ENCODE assay signal across 16 cellular contexts in genomic region chr20:41747226-41747625, GRCh38.
DNase-seq lines count a peak whose midpoint lies in the region; ATAC-seq and TF ChIP-seq lines count a peak whose summit lies in the region.
"Had no signal": no experiment of that assay in that cellular context is flagged by ENCODE, and none has a peak within 500 bp of the region (broad histone marks: within the 10 kb centered on the region; RNA-seq: fewer than 3 reads in every experiment).

No MANE protein-coding gene starts in this region.

- no peak overlapping the region for H4K8ac ChIP-seq in neuronal stem cell (ENCODE audit: low read depth, low read length)

- H2BK12ac ChIP-seq in neuronal stem cell (ENCODE audit: low read length) = no peak overlapping the region

- no peaks in the 10 kb centered on the region for H3K4me1 ChIP-seq in neuronal stem cell (ENCODE audit: control insufficient read depth in 2 of 2, insufficient read depth in 1 of 2, low read depth in 1 of 2, low read length in 2 of 2)
- H3K4me1 ChIP-seq: BLaER1, Caco-2 had no signal

- H3K9me3 ChIP-seq in neuronal stem cell (replicated peaks in 1 of 2; ENCODE audit: control insufficient read depth in 2 of 2, insufficient read depth in 1 of 2, low read depth in 1 of 2, low read length in 2 of 2) = no peaks in the 10 kb centered on the region
- H3K9me3 ChIP-seq: Caco-2 had no signal

- no peak for TF ChIP-seq CTCF in neural crest cell (conservative IDR thresholded peaks at IDR 0.05)

- H3K9me3 Mint-ChIP-seq in neural crest cell = peaks cover 7% of the 10 kb centered on the region
- H3K9me3 Mint-ChIP-seq in stimulated activated effector memory CD8-positive, alpha-beta T cell treated with anti-CD3 and anti-CD28 coated beads, Interleukin-12 subunit alpha, Interleukin-12 subunit beta, amount 100 ng/mL, for 72 hours = no peaks in the 10 kb centered on the region
- H3K9me3 Mint-ChIP-seq: CD8-positive, alpha-beta T cell had no signal

- no peaks in the 10 kb centered on the region for H3K36me3 Mint-ChIP-seq in neural crest cell (ENCODE audit: low read depth)
- no peaks in the 10 kb centered on the region for H3K36me3 Mint-ChIP-seq in stimulated activated effector memory CD8-positive, alpha-beta T cell treated with anti-CD3 and anti-CD28 coated beads, Interleukin-12 subunit alpha, Interleukin-12 subunit beta, amount 100 ng/mL, for 72 hours
- H3K36me3 Mint-ChIP-seq: CD4-positive, CD25-positive, alpha-beta regulatory T cell; CD8-positive, alpha-beta T cell had no signal

- H4K91ac ChIP-seq in neuronal stem cell (ENCODE audit: low read depth, low read length, poor library complexity) = no peak overlapping the region

- no peak overlapping the region for H3K9ac ChIP-seq in neuronal stem cell (ENCODE audit: low read depth, low read length, poor library complexity)
- H3K9ac ChIP-seq: BLaER1, GM23248 had no signal

- no peaks in the 10 kb centered on the region for H3K36me3 ChIP-seq in neuronal stem cell (replicated peaks in 1 of 2; ENCODE audit: control insufficient read depth in 2 of 2, insufficient read depth in 2 of 2, low read length in 2 of 2)
- H3K36me3 ChIP-seq: BLaER1 had no signal

- no peak overlapping the region for H2AK5ac ChIP-seq in neuronal stem cell (ENCODE audit: low read depth, low read length)

- no peak overlapping the region for H3K4me2 ChIP-seq in neuronal stem cell (ENCODE audit: insufficient read depth, low read length, poor library complexity, severe bottlenecking)
- H3K4me2 ChIP-seq: BLaER1 had no signal

- ATAC-seq in stimulated activated effector memory CD8-positive, alpha-beta T cell treated with anti-CD3 and anti-CD28 coated beads, Interleukin-12 subunit alpha, Interleukin-12 subunit beta, amount 100 ng/mL, for 72 hours = peak; percentile 16
- ATAC-seq in HG03159 (IDR thresholded peaks at IDR 0.05; ENCODE audit: unreplicated experiment) = no peak
- ATAC-seq: CD8-positive, alpha-beta T cell had no signal

- no peak overlapping the region for H3K4me3 Mint-ChIP-seq in neural crest cell
- H3K4me3 Mint-ChIP-seq in stimulated activated effector memory CD8-positive, alpha-beta T cell treated with anti-CD3 and anti-CD28 coated beads, Interleukin-12 subunit alpha, Interleukin-12 subunit beta, amount 100 ng/mL, for 72 hours = no peak overlapping the region
- H3K4me3 Mint-ChIP-seq: B cell; CD4-positive, CD25-positive, alpha-beta regulatory T cell; CD8-positive, alpha-beta T cell; H9 had no signal

- H3K27me3 Mint-ChIP-seq in neural crest cell (ENCODE audit: low read depth) = peaks cover 25% of the 10 kb centered on the region

- H3K23ac ChIP-seq in neuronal stem cell (ENCODE audit: low read depth, low read length, poor library complexity) = no peak overlapping the region

- H3K79me1 ChIP-seq in neuronal stem cell (ENCODE audit: low read depth, low read length) = no peaks in the 10 kb centered on the region

- no peak overlapping the region for H3K14ac ChIP-seq in neuronal stem cell (ENCODE audit: low read length)

- no peak overlapping the region for H3K4me3 ChIP-seq in neuronal stem cell (ENCODE audit: low read length in 2 of 2)
- H3K4me3 ChIP-seq: BLaER1, GM23248 had no signal

- H2BK5ac ChIP-seq in neuronal stem cell (ENCODE audit: low read length) = no peak overlapping the region

- H3K27ac Mint-ChIP-seq in neural crest cell (ENCODE audit: unreplicated experiment) = peak overlapping the region; percentile 71
- no peak overlapping the region for H3K27ac Mint-ChIP-seq in stimulated activated effector memory CD8-positive, alpha-beta T cell treated with anti-CD3 and anti-CD28 coated beads, Interleukin-12 subunit alpha, Interleukin-12 subunit beta, amount 100 ng/mL, for 72 hours
- H3K27ac Mint-ChIP-seq: B cell; CD8-positive, alpha-beta T cell; H9 had no signal

- H2BK120ac ChIP-seq in neuronal stem cell (ENCODE audit: low read depth, low read length) = no peak overlapping the region

- peak overlapping the region; percentile 31 for H3K18ac ChIP-seq in neuronal stem cell (ENCODE audit: low read length)

- H3K4ac ChIP-seq in neuronal stem cell (ENCODE audit: low read length) = no peak overlapping the region

- no peak overlapping the region for H2BK15ac ChIP-seq in neuronal stem cell (ENCODE audit: low read length)

- no peak for DNase-seq in neural crest cell (ENCODE audit: low read depth, low spot score)
- no peak for DNase-seq in neuronal stem cell (ENCODE audit: low spot score)
- no peak for DNase-seq in stimulated activated effector memory CD8-positive, alpha-beta T cell treated with anti-CD3 and anti-CD28 coated beads, Interleukin-12 subunit alpha, Interleukin-12 subunit beta, amount 100 ng/mL, for 72 hours (ENCODE audit: low spot score in 2 of 2)
- DNase-seq in kidney tubule cell (ENCODE audit: low spot score) = no peak
- no peak for DNase-seq in putamen (ENCODE audit: low spot score)
- DNase-seq: Caco-2; CD4-positive, CD25-positive, alpha-beta regulatory T cell; CD8-positive, alpha-beta T cell; DMS153; DND-41; GM23248; H9 had no signal

- no peak overlapping the region for H2AFZ ChIP-seq in neuronal stem cell (ENCODE audit: low read length)
- H2AFZ ChIP-seq: GM23248 had no signal

- no peaks in the 10 kb centered on the region for H3K27me3 ChIP-seq in neuronal stem cell (ENCODE audit: control insufficient read depth in 3 of 3, insufficient read depth in 3 of 3, low read depth in 1 of 3, low read length in 3 of 3)
- H3K27me3 ChIP-seq: BLaER1 had no signal

- H3K4me1 Mint-ChIP-seq in neural crest cell = no peaks in the 10 kb centered on the region
- H3K4me1 Mint-ChIP-seq in stimulated activated effector memory CD8-positive, alpha-beta T cell treated with anti-CD3 and anti-CD28 coated beads, Interleukin-12 subunit alpha, Interleukin-12 subunit beta, amount 100 ng/mL, for 72 hours = no peaks in the 10 kb centered on the region

- no peak overlapping the region for H3K27ac ChIP-seq in neuronal stem cell (replicated peaks; ENCODE audit: low read length)
- H3K27ac ChIP-seq: BLaER1, C4-2B, GM23248 had no signal
